24 cellular contexts compared by ENCODE assay signal in genomic region chr22:47604563-47604962, GRCh38.
DNase-seq lines count a peak whose midpoint lies in the region; ATAC-seq, FAIRE-seq and TF ChIP-seq lines count a peak whose summit lies in the region.
"Had no signal": no experiment of that assay in that cellular context is flagged by ENCODE, and none has a peak within 500 bp of the region (broad histone marks: within the 10 kb centered on the region; RNA-seq: fewer than 3 reads in every experiment).

No MANE protein-coding gene starts in this region.

- H3K27me3 ChIP-seq in GM23338 (ENCODE audit: insufficient read depth) (no peaks in the 10 kb centered on the region), BE2C (no peaks in the 10 kb centered on the region)

- H2AFZ ChIP-seq in GM23338: no peak overlapping the region

- peak; percentile 3 for DNase-seq in activated CD8-positive, alpha-beta memory T cell treated with anti-CD3 and anti-CD28 coated beads, Interleukin-2, amount 50 U/mL, for 48 hours
- no peak for DNase-seq in activated CD8-positive, alpha-beta memory T cell treated with anti-CD3 and anti-CD28 coated beads for 24 hours
- DNase-seq in kidney (peak; percentile 6), sciatic nerve (ENCODE audit: low spot score) (peak; percentile 4), HTR-8/SVneo (ENCODE audit: insufficient read length, low spot score) (no peak), GM23338 (ENCODE audit: low spot score) (no peak), BE2C (no peak)
- DNase-seq: DMS153; DND-41; MM.1S; NCI-H1417; NCI-H1694; NCI-H2029 treated with DMSO at 0.1 percent for 48 hours; NCI-H446 treated with DMSO at 0.1 percent for 48 hours; NCI-H82; NK-92 treated with Interleukin-12 subunit alpha and Interleukin-12 subunit beta, amount 100 ng/mL, for 24 hours; RPMI8226; SHP77 had no signal

- peaks cover 9% of the 10 kb centered on the region for H3K27me3 Mint-ChIP-seq in GM23338 (ENCODE audit: insufficient read depth, low read depth, poor library complexity)

- H3K9me3 ChIP-seq in kidney (ENCODE audit: control insufficient read depth in 1 of 2, low read length in 2 of 2): no peaks in the 10 kb centered on the region
- H3K9me3 ChIP-seq in BE2C: no peaks in the 10 kb centered on the region; the same call in 1 of the 2 replicates

- no peak overlapping the region for H3K4me3 Mint-ChIP-seq in GM23338
- H3K4me3 Mint-ChIP-seq: IgD-negative memory B cell had no signal

- H3K79me2 ChIP-seq in GM23338 (replicated peaks; ENCODE audit: insufficient read depth): no peaks in the 10 kb centered on the region

- peaks cover 80% of the 10 kb centered on the region for H3K9me3 Mint-ChIP-seq in GM23338

- no peak for FAIRE-seq in kidney (lab: Jason Lieb, UNC)
- FAIRE-seq in HTR-8/SVneo (lab: Jason Lieb, UNC): no peak
- FAIRE-seq: GM18507, H1 had no signal

- no peaks in the 10 kb centered on the region; the same call in 2 of the 3 replicates for H3K4me1 Mint-ChIP-seq in GM23338
- H3K4me1 Mint-ChIP-seq: IgD-negative memory B cell had no signal

- no peaks in the 10 kb centered on the region for H3F3A ChIP-seq in GM23338 (replicated peaks; ENCODE audit: low read depth)

- no peak overlapping the region for H3K27ac Mint-ChIP-seq in GM23338
- H3K27ac Mint-ChIP-seq: IgD-negative memory B cell had no signal

- H3K4me3 ChIP-seq in kidney (ENCODE audit: low read length in 2 of 2) (no peak overlapping the region), GM23338 (no peak overlapping the region), BE2C (ENCODE audit: low read depth, low read length) (no peak overlapping the region)

- no peaks in the 10 kb centered on the region for H4K20me1 ChIP-seq in GM23338 (replicated peaks; ENCODE audit: insufficient read depth)

- H3K4me1 ChIP-seq in kidney (ENCODE audit: control insufficient read depth in 1 of 2, insufficient read depth in 1 of 2, low read depth in 1 of 2, low read length in 2 of 2) (no peaks in the 10 kb centered on the region), GM23338 (ENCODE audit: insufficient read depth) (no peaks in the 10 kb centered on the region), BE2C (no peaks in the 10 kb centered on the region)

- no peaks in the 10 kb centered on the region for H3K9me2 ChIP-seq in GM23338 (ENCODE audit: insufficient read depth)

- ATAC-seq in sciatic nerve: no peak
- ATAC-seq in GM23338: no peak; the same call in 2 of the 3 replicates
- ATAC-seq: HCT116 had no signal

- intact Hi-C loops in kidney (cut with DNase I) (no loop called here), sciatic nerve (cut with DNase I) (no loop called here)

- TF ChIP-seq CTCF in kidney (IDR thresholded peaks at IDR 0.05; ENCODE audit: borderline replicate concordance, extremely low read depth, insufficient read depth): no peak
- TF ChIP-seq CTCF in GM23338 (conservative IDR thresholded peaks at IDR 0.05; ENCODE audit: low read depth in 2 of 2): no peak
- TF ChIP-seq CTCF in BE2C (IDR thresholded peaks at IDR 0.05; ENCODE audit: low read depth, low read length): no peak

- H3K36me3 ChIP-seq in kidney (ENCODE audit: control insufficient read depth in 1 of 2, insufficient read depth in 2 of 2, low read length in 2 of 2): no peaks in the 10 kb centered on the region
- peaks cover 3% of the 10 kb centered on the region; the same call in 1 of the 2 replicates for H3K36me3 ChIP-seq in GM23338 (ENCODE audit: insufficient read depth)
- H3K36me3 ChIP-seq in BE2C: no peaks in the 10 kb centered on the region

- peaks cover 10% of the 10 kb centered on the region for H3K36me3 Mint-ChIP-seq in GM23338 (ENCODE audit: low read depth)
- H3K36me3 Mint-ChIP-seq: IgD-negative memory B cell had no signal

- no peak overlapping the region for H3K9ac ChIP-seq in kidney (ENCODE audit: low read length in 2 of 2)
- H3K9ac ChIP-seq: KMS-11 had no signal

- H3K27ac ChIP-seq in kidney (ENCODE audit: low read depth in 2 of 2, low read length in 2 of 2): no peak overlapping the region
- no peak overlapping the region for H3K27ac ChIP-seq in GM23338 (ENCODE audit: low read depth)
- H3K27ac ChIP-seq: 22Rv1, KMS-11 had no signal

- no peak overlapping the region for H3K4me2 ChIP-seq in GM23338
- H3K4me2 ChIP-seq: KMS-11 had no signal

TF ChIP-seq in GM23338, 12 proteins besides CTCF, POLR2A, EP300 and RAD21:
- TF ChIP-seq ETS1 (IDR thresholded peaks at IDR 0.05): no peak
- no peak for TF ChIP-seq NANOG (IDR thresholded peaks at IDR 0.05; ENCODE audit: borderline replicate concordance)

Comparison
In these comparisons a context has a peak if more than half of its experiments do, and no peak if none do; other contexts are left out.
1. DNase-seq: peak in activated CD8-positive, alpha-beta memory T cell treated with anti-CD3 and anti-CD28 coated beads, Interleukin-2, amount 50 U/mL, for 48 hours (single experiment), kidney (single experiment) and sciatic nerve (single experiment); none in activated CD8-positive, alpha-beta memory T cell treated with anti-CD3 and anti-CD28 coated beads for 24 hours (single experiment), HTR-8/SVneo (single experiment), GM23338 (single experiment) and BE2C (single experiment).